ENCODE assay signal across 1 cellular context in genomic region chr4:54669831-54670230, GRCh38.
TF ChIP-seq lines count a peak whose summit lies in the region.

No MANE protein-coding gene starts in this region.

TF ChIP-seq in HepG2, 621 proteins besides CTCF, POLR2A, EP300 and RAD21 (continued from another document):
- TF ChIP-seq HOMEZ (CRISPR knock-in tag; IDR thresholded peaks at IDR 0.05; ENCODE audit: low read depth) (no peak), KLF6 (CRISPR knock-in tag; IDR thresholded peaks at IDR 0.05) (no peak), ZEB1 (IDR thresholded peaks at IDR 0.05; ENCODE audit: insufficient replicate concordance, low read depth) (no peak), ZNF672 (CRISPR knock-in tag; IDR thresholded peaks at IDR 0.05) (no peak), STAT6 (CRISPR knock-in tag; IDR thresholded peaks at IDR 0.05; ENCODE audit: borderline replicate concordance) (no peak), ZBTB1 (CRISPR knock-in tag; IDR thresholded peaks at IDR 0.05; ENCODE audit: borderline replicate concordance) (no peak), ZNF34 (CRISPR knock-in tag; IDR thresholded peaks at IDR 0.05; ENCODE audit: borderline replicate concordance) (no peak), GATAD2A (CRISPR knock-in tag; IDR thresholded peaks at IDR 0.05) (no peak), ZNF572 (CRISPR knock-in tag; IDR thresholded peaks at IDR 0.05) (no peak), THAP11 (CRISPR knock-in tag; IDR thresholded peaks at IDR 0.05) (no peak), ZNF510 (CRISPR knock-in tag; IDR thresholded peaks at IDR 0.05; ENCODE audit: low read depth) (no peak), ZBTB37 (CRISPR knock-in tag; IDR thresholded peaks at IDR 0.05) (no peak), ZZZ3 (CRISPR knock-in tag; IDR thresholded peaks at IDR 0.05; ENCODE audit: borderline replicate concordance) (no peak)
TF ChIP-seq in HepG2: peak in this region for 0.
